1 cellular context compared by ENCODE assay signal in genomic region chr14:88729159-88729558, GRCh38.
TF ChIP-seq lines count a peak whose summit lies in the region.

No MANE protein-coding gene starts in this region.

TF ChIP-seq in GM23338, 12 proteins besides CTCF, POLR2A, EP300 and RAD21 (continued from another document):
- TF ChIP-seq ZNF462 (CRISPR knock-in tag; IDR thresholded peaks at IDR 0.05) (no peak), EZH2phosphoT487 (IDR thresholded peaks at IDR 0.05; ENCODE audit: unreplicated experiment) (no peak), ZNF331 (CRISPR knock-in tag; IDR thresholded peaks at IDR 0.05; ENCODE audit: low read depth) (no peak), POLR2AphosphoS5 (IDR thresholded peaks at IDR 0.05; ENCODE audit: low read depth) (no peak)
